16 cellular contexts compared by ENCODE assay signal in genomic region chr20:3922983-3923339, GRCh38. TPM values are rescaled to one million over a fixed set of nuclear protein-coding genes. Genes with fewer than 3 reads are reported as not detected.
DNase-seq lines count a peak whose midpoint lies in the region; ATAC-seq and TF ChIP-seq lines count a peak whose summit lies in the region.
"Had no signal": no experiment of that assay in that cellular context is flagged by ENCODE, and none has a peak within 500 bp of the region (broad histone marks: within the 10 kb centered on the region; RNA-seq: fewer than 3 reads in every experiment).

No MANE protein-coding gene starts in this region.

- no peak overlapping the region for H3K4me3 Mint-ChIP-seq in activated naive CD4-positive, alpha-beta T cell treated with anti-CD3 and anti-CD28 coated beads for 36 hours
- H3K4me3 Mint-ChIP-seq in activated CD8-positive, alpha-beta T cell treated with anti-CD3 and anti-CD28 coated beads for 36 hours: no peak overlapping the region
- peak overlapping the region; percentile 70 for H3K4me3 Mint-ChIP-seq in glutamatergic neuron (ENCODE audit: unreplicated experiment)
- H3K4me3 Mint-ChIP-seq in stimulated activated naive B cell treated with anti-CD40 and anti-IgM and Interleukin-4, amounts not matched to agents 10 μg/mL and 1 μg/mL and 100 μg/mL, for 72 hours: no peak overlapping the region

- H3K9me3 Mint-ChIP-seq in activated naive CD4-positive, alpha-beta T cell treated with anti-CD3 and anti-CD28 coated beads for 36 hours: no peaks in the 10 kb centered on the region
- H3K9me3 Mint-ChIP-seq in activated CD8-positive, alpha-beta T cell treated with anti-CD3 and anti-CD28 coated beads for 36 hours: no peaks in the 10 kb centered on the region
- H3K9me3 Mint-ChIP-seq in glutamatergic neuron (ENCODE audit: unreplicated experiment): peaks cover 36% of the 10 kb centered on the region
- no peaks in the 10 kb centered on the region for H3K9me3 Mint-ChIP-seq in stimulated activated naive B cell treated with anti-CD40 and anti-IgM and Interleukin-4, amounts not matched to agents 10 μg/mL and 1 μg/mL and 100 μg/mL, for 72 hours

- H3K4me1 Mint-ChIP-seq in activated naive CD4-positive, alpha-beta T cell treated with anti-CD3 and anti-CD28 coated beads for 36 hours (ENCODE audit: low read depth): peaks cover 46% of the 10 kb centered on the region
- peaks cover 49% of the 10 kb centered on the region for H3K4me1 Mint-ChIP-seq in activated CD8-positive, alpha-beta T cell treated with anti-CD3 and anti-CD28 coated beads for 36 hours (ENCODE audit: low read depth)
- peaks cover 45% of the 10 kb centered on the region for H3K4me1 Mint-ChIP-seq in glutamatergic neuron (ENCODE audit: low read depth, unreplicated experiment)
- peaks cover 29 to 45% of the 10 kb centered on the region in 2 donors for H3K4me1 Mint-ChIP-seq in stimulated activated naive B cell treated with anti-CD40 and anti-IgM and Interleukin-4, amounts not matched to agents 10 μg/mL and 1 μg/mL and 100 μg/mL, for 72 hours

- H3K27ac Mint-ChIP-seq in activated naive CD4-positive, alpha-beta T cell treated with anti-CD3 and anti-CD28 coated beads for 36 hours: peak overlapping the region; percentile 52
- peak overlapping the region; percentile 81 for H3K27ac Mint-ChIP-seq in activated CD8-positive, alpha-beta T cell treated with anti-CD3 and anti-CD28 coated beads for 36 hours
- peak overlapping the region; percentile 70 for H3K27ac Mint-ChIP-seq in glutamatergic neuron (ENCODE audit: unreplicated experiment)
- peak overlapping the region; percentile 91 for H3K27ac Mint-ChIP-seq in stimulated activated naive B cell treated with anti-CD40 and anti-IgM and Interleukin-4, amounts not matched to agents 10 μg/mL and 1 μg/mL and 100 μg/mL, for 72 hours

- DNase-seq in activated naive CD4-positive, alpha-beta T cell treated with anti-CD3 and anti-CD28 coated beads for 36 hours: no peak
- no peak for DNase-seq in activated naive CD4-positive, alpha-beta T cell (lab: John Stamatoyannopoulos, UW)
- DNase-seq in activated CD8-positive, alpha-beta T cell treated with anti-CD3 and anti-CD28 coated beads for 36 hours: no peak
- no peak for DNase-seq in glutamatergic neuron
- no peak for DNase-seq in stimulated activated naive B cell treated with anti-CD40 and anti-IgM and Interleukin-4, amounts not matched to agents 10 μg/mL and 1 μg/mL and 100 μg/mL, for 72 hours
- no peak for DNase-seq in activated CD8-positive, alpha-beta memory T cell treated with anti-CD3 and anti-CD28 coated beads for 24 hours
- DNase-seq in HEK293T (ENCODE audit: extremely low spot score): no peak
- DNase-seq in A172 (ENCODE audit: low spot score): no peak
- DNase-seq: activated CD4-positive, CD25-positive, alpha-beta regulatory T cell; amygdala; Calu3; GDM1; mesenchymal stem cell; stimulated activated CD4-positive, alpha-beta T cell treated with anti-CD3 and anti-CD28 coated beads, Interleukin-4, amount 100 ng/mL, for 4 hours had no signal

- POLR2A ChIA-PET in activated CD8-positive, alpha-beta T cell treated with anti-CD3 and anti-CD28 coated beads for 36 hours (lab: Charles Lee): interaction anchor here (1.5 to 1.9 kb wide), 2 partner anchors 10 to 13 kb away, joined by 4 to 8 read pairs; no protein-coding TSS in a partner anchor
- POLR2A ChIA-PET in HEK293T (lab: Yijun Ruan, JAX): interaction anchor here (0.6 kb wide), 1 partner anchor 20 kb away, joined by 3 read pairs; no protein-coding TSS in a partner anchor

- H3K27me3 Mint-ChIP-seq in activated naive CD4-positive, alpha-beta T cell treated with anti-CD3 and anti-CD28 coated beads for 36 hours (ENCODE audit: low read depth): no peaks in the 10 kb centered on the region
- H3K27me3 Mint-ChIP-seq in activated CD8-positive, alpha-beta T cell treated with anti-CD3 and anti-CD28 coated beads for 36 hours: no peaks in the 10 kb centered on the region
- peaks cover 24% of the 10 kb centered on the region for H3K27me3 Mint-ChIP-seq in glutamatergic neuron (ENCODE audit: unreplicated experiment)
- H3K27me3 Mint-ChIP-seq in stimulated activated naive B cell treated with anti-CD40 and anti-IgM and Interleukin-4, amounts not matched to agents 10 μg/mL and 1 μg/mL and 100 μg/mL, for 72 hours: no peaks in the 10 kb centered on the region

- H3K36me3 Mint-ChIP-seq in activated naive CD4-positive, alpha-beta T cell treated with anti-CD3 and anti-CD28 coated beads for 36 hours (ENCODE audit: low read depth): peaks cover 23% of the 10 kb centered on the region
- peaks cover 40% of the 10 kb centered on the region for H3K36me3 Mint-ChIP-seq in activated CD8-positive, alpha-beta T cell treated with anti-CD3 and anti-CD28 coated beads for 36 hours (ENCODE audit: low read depth)
- H3K36me3 Mint-ChIP-seq in glutamatergic neuron (ENCODE audit: unreplicated experiment): no peaks in the 10 kb centered on the region
- H3K36me3 Mint-ChIP-seq in stimulated activated naive B cell treated with anti-CD40 and anti-IgM and Interleukin-4, amounts not matched to agents 10 μg/mL and 1 μg/mL and 100 μg/mL, for 72 hours: peaks cover 34 to 67% of the 10 kb centered on the region in 2 donors

- CTCF ChIA-PET in activated naive CD4-positive, alpha-beta T cell treated with anti-CD3 and anti-CD28 coated beads for 36 hours (lab: Charles Lee): no interaction called here
- CTCF ChIA-PET in activated CD8-positive, alpha-beta T cell treated with anti-CD3 and anti-CD28 coated beads for 36 hours (lab: Charles Lee): interaction anchor here (0.6 kb wide), 1 partner anchor 54 kb away, joined by 3 read pairs; no protein-coding TSS in a partner anchor
- CTCF ChIA-PET in HEK293T (lab: Yijun Ruan, JAX): no interaction called here

- intact Hi-C loops in activated naive CD4-positive, alpha-beta T cell treated with anti-CD3 and anti-CD28 coated beads for 36 hours (cut with micrococcal nuclease): no loop called here
- intact Hi-C loops in activated CD8-positive, alpha-beta T cell treated with anti-CD3 and anti-CD28 coated beads for 36 hours (cut with micrococcal nuclease): no loop called here

- no peak for ATAC-seq in activated CD8-positive, alpha-beta T cell treated with anti-CD3 and anti-CD28 coated beads for 36 hours
- ATAC-seq in stimulated activated naive B cell treated with anti-CD40 and anti-IgM and Interleukin-4, amounts not matched to agents 10 μg/mL and 1 μg/mL and 100 μg/mL, for 72 hours (replicated peaks): no peak
- ATAC-seq: HCT116, sciatic nerve had no signal

- TF ChIP-seq CTCF in activated CD8-positive, alpha-beta T cell treated with anti-CD3 and anti-CD28 coated beads for 36 hours (IDR thresholded peaks at IDR 0.05): no peak
- TF ChIP-seq CTCF in glutamatergic neuron (IDR thresholded peaks at IDR 0.05; ENCODE audit: partially characterized antibody, unreplicated experiment): no peak

TF ChIP-seq in HEK293T, 16 proteins besides CTCF, POLR2A, EP300 and RAD21:
- TF ChIP-seq FOXA1 (IDR thresholded peaks at IDR 0.05) (no peak), ZNF384 (IDR thresholded peaks at IDR 0.05) (no peak), CTBP1 (IDR thresholded peaks at IDR 0.05; ENCODE audit: borderline replicate concordance) (no peak), TARDBP (IDR thresholded peaks at IDR 0.05) (no peak), ARNT (IDR thresholded peaks at IDR 0.05) (no peak), FOXK2 (IDR thresholded peaks at IDR 0.05) (no peak), ELF4 (IDR thresholded peaks at IDR 0.05) (no peak), NFRKB (IDR thresholded peaks at IDR 0.05) (no peak), SUZ12 (IDR thresholded peaks at IDR 0.05) (no peak), FOXM1 (IDR thresholded peaks at IDR 0.05; ENCODE audit: borderline replicate concordance) (no peak), SP1 (IDR thresholded peaks at IDR 0.05) (no peak)

RNA-seq across cellular contexts. Expression of gene PANK2, which starts 33.8 kb away (rescaled TPM):
- 10 to 100 TPM; 39.8 to 44.7 TPM for total RNA-seq in activated naive CD4-positive, alpha-beta T cell treated with anti-CD3 and anti-CD28 coated beads for 36 hours
- 10 to 100 TPM; 47.6 to 50.3 TPM for total RNA-seq in activated CD8-positive, alpha-beta T cell treated with anti-CD3 and anti-CD28 coated beads for 36 hours
- 60.3 TPM for total RNA-seq in glutamatergic neuron (ENCODE audit: unreplicated experiment)
- 62.1 and 97.0 TPM in 2 replicates for total RNA-seq in A172 (2014; rRNA removed; shearing (Covaris generic))
